Comparison of ENCODE assay signal across 24 cellular contexts in genomic region chr5:111859031-111859430, GRCh38.
A peak's percentile ranks its signal among the peaks of the same experiment; 100 is the strongest.
DNase-seq lines count a peak whose midpoint lies in the region; TF ChIP-seq lines count a peak whose summit lies in the region.
"Had no signal": no experiment of that assay in that cellular context is flagged by ENCODE, and none has a peak within 500 bp of the region (broad histone marks: within the 10 kb centered on the region; RNA-seq: fewer than 3 reads in every experiment).

No MANE protein-coding gene starts in this region.

- H3K36me3 ChIP-seq in PC-9 (ENCODE audit: low read depth): no peaks in the 10 kb centered on the region
- H3K36me3 ChIP-seq: MG63, upper lobe of right lung had no signal

- H3K4me2 ChIP-seq in PC-9: no peak overlapping the region

- H3K27ac Mint-ChIP-seq in nephron: peak overlapping the region; percentile 69 to 90 (median 88)
- H3K27ac Mint-ChIP-seq: activated CD4-positive, alpha-beta T cell treated with anti-CD3 and anti-CD28 coated beads, Interleukin-2, amount 10 ng/mL, durations not matched to agents 7 days and 5 days; CD8-positive, alpha-beta T cell; dendritic cell treated with granulocyte-macrophage colony-stimulating factor and Interleukin-4, amounts not matched to agents 40 ng/mL and 50 ng/mL, for 4 days; natural killer cell; stimulated activated naive CD8-positive, alpha-beta T cell treated with anti-CD3 and anti-CD28 coated beads, Interleukin-15, Interleukin-2, amounts not matched to agents 100 ng/mL and 50 ng/mL, for 24 hours had no signal

- H3K27ac ChIP-seq in PC-9: no peak overlapping the region
- H3K27ac ChIP-seq: RWPE1, upper lobe of right lung had no signal

- no peaks in the 10 kb centered on the region for H3K27me3 Mint-ChIP-seq in nephron (ENCODE audit: low read depth)
- H3K27me3 Mint-ChIP-seq: dendritic cell treated with granulocyte-macrophage colony-stimulating factor and Interleukin-4, amounts not matched to agents 40 ng/mL and 50 ng/mL, for 4 days had no signal

- peaks cover 51% of the 10 kb centered on the region for H3K4me1 Mint-ChIP-seq in nephron
- H3K4me1 Mint-ChIP-seq: natural killer cell had no signal

- no peaks in the 10 kb centered on the region for H3K79me2 ChIP-seq in PC-9 (ENCODE audit: low read depth)

- DNase-seq in AG20443 (ENCODE audit: low spot score) (peak; percentile 40), SK-MEL-5 (ENCODE audit: low read depth, low spot score) (peak; percentile 2), fibroblast of pulmonary artery (ENCODE audit: low read depth) (peak; percentile 76), PC-9 (no peak), NCI-H2107 treated with DMSO at 0.1 percent for 48 hours (lab: John Stamatoyannopoulos, UW; ENCODE audit: unreplicated experiment) (no peak), COLO668 (lab: John Stamatoyannopoulos, UW; ENCODE audit: unreplicated experiment) (no peak)
- DNase-seq in stimulated activated naive CD4-positive, alpha-beta T cell treated with Interleukin-2 at 50 U/mL for 16 hours (lab: John Stamatoyannopoulos, UW): no peak
- DNase-seq: activated CD4-positive, alpha-beta T cell treated with anti-CD3 and anti-CD28 coated beads, Interleukin-2, amount 10 ng/mL, durations not matched to agents 7 days and 5 days; activated CD8-positive, alpha-beta memory T cell treated with anti-CD3 and anti-CD28 coated beads, Interleukin-2, amount 50 U/mL, for 48 hours; activated gamma-delta T cell; anterior cingulate cortex; CD8-positive, alpha-beta T cell; DND-41; H7; mesendoderm; MG63; natural killer cell; NCI-H146; NCI-H446 treated with DMSO at 0.1 percent for 48 hours; upper lobe of right lung had no signal

- TF ChIP-seq CTCF in fibroblast of pulmonary artery (IDR thresholded peaks at IDR 0.05; ENCODE audit: low read length, missing control alignments): no peak
- TF ChIP-seq CTCF in nephron (IDR thresholded peaks at IDR 0.05; ENCODE audit: unreplicated experiment in 3 of 3): no peak
- TF ChIP-seq CTCF in PC-9 (conservative IDR thresholded peaks at IDR 0.05): no peak

- no peaks in the 10 kb centered on the region for H3F3A ChIP-seq in PC-9 (ENCODE audit: insufficient read depth, low read depth)

- no peaks in the 10 kb centered on the region for H4K20me1 ChIP-seq in PC-9 (ENCODE audit: insufficient read depth)

- in situ Hi-C loops in SK-MEL-5 (cut with HindIII; ENCODE audit: low pct_unique_long_range_greater_than_20kb, low sequenced_read_pairs): no loop called here

- POLR2A ChIA-PET in PC-9 (lab: Charles Lee; ENCODE audit: unreplicated experiment): no interaction called here

- CTCF ChIA-PET in PC-9 (lab: Charles Lee): no interaction called here

- no peaks in the 10 kb centered on the region for H3K9me3 ChIP-seq in PC-9 (ENCODE audit: insufficient read depth, low read depth)
- H3K9me3 ChIP-seq: MG63, upper lobe of right lung had no signal

- H2AFZ ChIP-seq in PC-9: no peak overlapping the region

- no TSS peak for BruUV-seq in PC-9 (replicated peaks; lab: Mats Ljungman, UMichigan)

- no peaks in the 10 kb centered on the region for H3K27me3 ChIP-seq in PC-9 (ENCODE audit: insufficient read depth, low read depth)
- H3K27me3 ChIP-seq: MG63, upper lobe of right lung had no signal

- H3K4me3 ChIP-seq in fibroblast of pulmonary artery (replicated peaks; ENCODE audit: low read depth, low read length) (no peak overlapping the region), PC-9 (no peak overlapping the region)
- H3K4me3 ChIP-seq: MG63, upper lobe of right lung had no signal

- intact Hi-C loops in PC-9 (cut with micrococcal nuclease; ENCODE audit: unreplicated experiment): no loop called here

- no peaks in the 10 kb centered on the region for H3K36me3 Mint-ChIP-seq in nephron (ENCODE audit: low read depth)
- H3K36me3 Mint-ChIP-seq: CD8-positive, alpha-beta T cell; natural killer cell had no signal

- H3K9me3 Mint-ChIP-seq in nephron: no peaks in the 10 kb centered on the region
- H3K9me3 Mint-ChIP-seq: activated CD4-positive, alpha-beta T cell treated with anti-CD3 and anti-CD28 coated beads, Interleukin-2, amount 10 ng/mL, durations not matched to agents 7 days and 5 days; CD8-positive, alpha-beta T cell; dendritic cell treated with granulocyte-macrophage colony-stimulating factor and Interleukin-4, amounts not matched to agents 40 ng/mL and 50 ng/mL, for 4 days; stimulated activated naive CD8-positive, alpha-beta T cell treated with anti-CD3 and anti-CD28 coated beads, Interleukin-15, Interleukin-2, amounts not matched to agents 100 ng/mL and 50 ng/mL, for 24 hours had no signal

- no peaks in the 10 kb centered on the region for H3K4me1 ChIP-seq in PC-9 (replicated peaks; ENCODE audit: insufficient read depth)

- no peaks in the 10 kb centered on the region for H3K9me2 ChIP-seq in PC-9 (ENCODE audit: insufficient read depth)

- peak overlapping the region in 2 of 3 experiments; percentile 1 to 26 for H3K4me3 Mint-ChIP-seq in nephron
- H3K4me3 Mint-ChIP-seq: activated CD4-positive, alpha-beta T cell treated with anti-CD3 and anti-CD28 coated beads, Interleukin-2, amount 10 ng/mL, durations not matched to agents 7 days and 5 days; CD8-positive, alpha-beta T cell; dendritic cell treated with granulocyte-macrophage colony-stimulating factor and Interleukin-4, amounts not matched to agents 40 ng/mL and 50 ng/mL, for 4 days; natural killer cell; stimulated activated naive CD8-positive, alpha-beta T cell treated with anti-CD3 and anti-CD28 coated beads, Interleukin-15, Interleukin-2, amounts not matched to agents 100 ng/mL and 50 ng/mL, for 24 hours had no signal

Comparison
In these comparisons a context has a peak if more than half of its experiments do, and no peak if none do; other contexts are left out.
1. DNase-seq: peak in AG20443 (single experiment), SK-MEL-5 (single experiment) and fibroblast of pulmonary artery (single experiment); none in stimulated activated naive CD4-positive, alpha-beta T cell treated with Interleukin-2 at 50 U/mL for 16 hours (single experiment), PC-9 (0 of 2), NCI-H2107 treated with DMSO at 0.1 percent for 48 hours (single experiment) and COLO668 (single experiment).